In the genomic region with DNA sequence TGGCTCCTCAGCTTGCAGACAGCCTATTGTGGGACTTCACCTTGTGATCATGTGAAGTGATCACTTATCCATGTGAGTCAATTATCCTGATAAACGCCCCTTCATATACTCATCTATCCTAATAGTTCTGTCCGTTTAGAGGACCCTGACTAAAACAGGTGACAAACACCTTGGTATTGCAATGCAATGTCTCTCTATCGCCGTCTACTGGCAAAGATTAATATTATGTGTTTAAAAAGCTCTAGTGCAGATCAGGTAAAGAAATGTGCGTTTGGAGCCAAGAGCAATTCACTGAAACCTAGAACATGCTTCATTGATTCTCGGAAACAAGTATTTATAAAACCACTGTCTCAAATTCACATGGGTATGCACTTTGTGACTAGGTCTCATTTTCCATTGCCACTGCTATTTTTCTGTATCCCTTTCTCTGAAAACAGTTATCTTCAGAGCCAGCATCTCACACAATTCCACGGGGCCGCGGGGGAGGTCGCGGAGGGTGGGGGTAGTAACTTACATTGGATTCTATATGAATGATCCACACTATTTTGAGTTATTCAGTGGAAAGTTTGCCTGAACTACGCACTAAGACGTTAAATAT, we compare ENCODE assay signal across 10 cellular contexts.
A peak's percentile ranks its signal among the peaks of the same experiment; 100 is the strongest.
DNase-seq lines count a peak whose midpoint lies in the region; ATAC-seq and TF ChIP-seq lines count a peak whose summit lies in the region.
"Had no signal": no experiment of that assay in that cellular context is flagged by ENCODE, and none has a peak within 500 bp of the region (broad histone marks: within the 10 kb centered on the region; RNA-seq: fewer than 3 reads in every experiment).

No MANE protein-coding gene starts in this region.

- no peaks in the 10 kb centered on the region for H3K4me1 ChIP-seq in heart left ventricle
- no peaks in the 10 kb centered on the region for H3K4me1 ChIP-seq in right cardiac atrium (ENCODE audit: control insufficient read depth, insufficient read depth, low read length)
- H3K4me1 ChIP-seq in endodermal cell (ENCODE audit: control insufficient read depth, insufficient read depth, low read length) = no peaks in the 10 kb centered on the region
- H3K4me1 ChIP-seq in thyroid gland = no peaks in the 10 kb centered on the region

- DNase-seq in heart left ventricle (no peak), right cardiac atrium (no peak), NCI-H1694 (lab: John Stamatoyannopoulos, UW) (peak; percentile 33), endodermal cell (peak; percentile 47), thyroid gland (no peak), dedifferentiated amniotic fluid mesenchymal stem cell (ENCODE audit: extremely low spot score) (no peak)
- no peak for DNase-seq in stimulated activated CD4-positive, alpha-beta T cell treated with anti-CD3 and anti-CD28 coated beads, Interleukin-1b, Interleukin-23, amount 100 ng/mL, for 48 hours
- DNase-seq in naive thymus-derived CD8-positive, alpha-beta T cell = no peak
- DNase-seq: effector CD4-positive, alpha-beta T cell; NCI-H446 treated with DMSO at 0.1 percent for 48 hours had no signal

- H3K27ac ChIP-seq in heart left ventricle = no peak overlapping the region
- no peak overlapping the region for H3K27ac ChIP-seq in right cardiac atrium (ENCODE audit: low read length)
- no peak overlapping the region for H3K27ac ChIP-seq in endodermal cell (ENCODE audit: low read depth, low read length)
- H3K27ac ChIP-seq in thyroid gland = no peak overlapping the region

- H3K9me3 Mint-ChIP-seq in endodermal cell = no peaks in the 10 kb centered on the region
- peaks cover 0 to 22% (median 6%) of the 10 kb centered on the region in 9 donors for H3K9me3 Mint-ChIP-seq in naive thymus-derived CD8-positive, alpha-beta T cell

- intact Hi-C loops in heart left ventricle (cut with DNase I) = no loop called here
- intact Hi-C loops in right cardiac atrium (cut with DNase I) = no loop called here
- intact Hi-C loops in thyroid gland (cut with DNase I) = no loop called here

- H3K4me3 ChIP-seq in heart left ventricle (no peak overlapping the region), right cardiac atrium (ENCODE audit: low read length) (no peak overlapping the region), endodermal cell (ENCODE audit: low read length) (no peak overlapping the region), thyroid gland (replicated peaks in 1 of 3) (no peak overlapping the region)

- no peak for ATAC-seq in heart left ventricle
- ATAC-seq in right cardiac atrium = no peak
- no peak for ATAC-seq in naive thymus-derived CD8-positive, alpha-beta T cell

- no peak overlapping the region for H3K27ac Mint-ChIP-seq in endodermal cell
- H3K27ac Mint-ChIP-seq in naive thymus-derived CD8-positive, alpha-beta T cell = no peak overlapping the region

- no peaks in the 10 kb centered on the region for H3K36me3 Mint-ChIP-seq in endodermal cell (ENCODE audit: low read depth)
- H3K36me3 Mint-ChIP-seq in naive thymus-derived CD8-positive, alpha-beta T cell = no peaks in the 10 kb centered on the region

- TF ChIP-seq CTCF in heart left ventricle (IDR thresholded peaks at IDR 0.05) (peak in 9 of 12 donors; percentile 20 to 54 (median 34)), endodermal cell (conservative IDR thresholded peaks at IDR 0.05) (peak; percentile 91), thyroid gland (IDR thresholded peaks at IDR 0.05) (peak; percentile 9 to 73 (median 39))

- H3K9me3 ChIP-seq in heart left ventricle = peaks cover 0 to 4% (median 0%) of the 10 kb centered on the region in 12 donors
- no peaks in the 10 kb centered on the region for H3K9me3 ChIP-seq in right cardiac atrium (ENCODE audit: control insufficient read depth, low read length)
- no peaks in the 10 kb centered on the region for H3K9me3 ChIP-seq in endodermal cell (ENCODE audit: control insufficient read depth, low read length)
- no peaks in the 10 kb centered on the region for H3K9me3 ChIP-seq in thyroid gland

- H3K4me1 Mint-ChIP-seq in endodermal cell = no peaks in the 10 kb centered on the region
- no peaks in the 10 kb centered on the region for H3K4me1 Mint-ChIP-seq in naive thymus-derived CD8-positive, alpha-beta T cell

- no peaks in the 10 kb centered on the region for H3K27me3 ChIP-seq in heart left ventricle
- H3K27me3 ChIP-seq in right cardiac atrium (ENCODE audit: control insufficient read depth, insufficient read depth) = no peaks in the 10 kb centered on the region
- no peaks in the 10 kb centered on the region for H3K27me3 ChIP-seq in endodermal cell (ENCODE audit: control insufficient read depth, insufficient read depth, low read length, poor library complexity, severe bottlenecking)
- no peaks in the 10 kb centered on the region for H3K27me3 ChIP-seq in thyroid gland

- POLR2A ChIA-PET in naive thymus-derived CD8-positive, alpha-beta T cell (lab: Charles Lee) = no interaction called here

- H3K27me3 Mint-ChIP-seq in endodermal cell (ENCODE audit: insufficient read depth) = no peaks in the 10 kb centered on the region
- no peaks in the 10 kb centered on the region for H3K27me3 Mint-ChIP-seq in naive thymus-derived CD8-positive, alpha-beta T cell

- WGBS in heart left ventricle, 4 donors = 60 to 70% (median 67%) methylated on average over 13 of the region's 13 CpGs
- WGBS in right cardiac atrium = 67% methylated on average over 13 of the region's 13 CpGs
- 75 to 81% methylated on average over 6 to 13 of the region's 13 CpGs for WGBS in endodermal cell (ENCODE audit: insufficient coverage in 1 of 2, insufficient read length in 1 of 2), 2 experiments
- 52 to 65% methylated on average over 13 of the region's 13 CpGs for WGBS in thyroid gland, 2 donors

- no peak for TF ChIP-seq POLR2A in heart left ventricle (IDR thresholded peaks at IDR 0.05)
- no peak for TF ChIP-seq POLR2A in thyroid gland (IDR thresholded peaks at IDR 0.05)

- H3K4me3 Mint-ChIP-seq in endodermal cell = no peak overlapping the region
- H3K4me3 Mint-ChIP-seq in naive thymus-derived CD8-positive, alpha-beta T cell = no peak overlapping the region

- H3K36me3 ChIP-seq in heart left ventricle (no peaks in the 10 kb centered on the region), endodermal cell (ENCODE audit: control insufficient read depth, insufficient read depth, low read length) (no peaks in the 10 kb centered on the region), thyroid gland (no peaks in the 10 kb centered on the region)

- H3K9ac ChIP-seq in endodermal cell (ENCODE audit: extremely low read depth, low read length, poor library complexity, severe bottlenecking) = no peak overlapping the region

Comparison
In these comparisons a context has a peak if more than half of its experiments do, and no peak if none do; other contexts are left out.
1. DNase-seq: peak in NCI-H1694 (single experiment) and endodermal cell (single experiment); none in heart left ventricle (0 of 5), right cardiac atrium (0 of 3), thyroid gland (0 of 2), stimulated activated CD4-positive, alpha-beta T cell treated with anti-CD3 and anti-CD28 coated beads, Interleukin-1b, Interleukin-23, amount 100 ng/mL, for 48 hours (single experiment), dedifferentiated amniotic fluid mesenchymal stem cell (single experiment) and naive thymus-derived CD8-positive, alpha-beta T cell (0 of 10).
2. CTCF ChIP-seq: peak in every context shown above with its lines; median percentile 91 in endodermal cell; 39 in thyroid gland; 34 in heart left ventricle.